In genomic region chr1:54402896-54403295, GRCh38 we compare ENCODE assay signal across 12 cellular contexts. TPM values are rescaled to one million over a fixed set of nuclear protein-coding genes. Genes with fewer than 3 reads are reported as not detected.
DNase-seq lines count a peak whose midpoint lies in the region; ATAC-seq, FAIRE-seq and TF ChIP-seq lines count a peak whose summit lies in the region.
"Had no signal": no experiment of that assay in that cellular context is flagged by ENCODE, and none has a peak within 500 bp of the region (broad histone marks: within the 10 kb centered on the region; RNA-seq: fewer than 3 reads in every experiment).

No MANE protein-coding gene starts in this region.

- H3K4me3 Mint-ChIP-seq in activated naive CD8-positive, alpha-beta T cell: peak overlapping the region; percentile 87
- H3K4me3 Mint-ChIP-seq: memory B cell had no signal

- H3K4me1 Mint-ChIP-seq in activated naive CD8-positive, alpha-beta T cell (ENCODE audit: low read depth): peaks cover 70% of the 10 kb centered on the region

- no peak for TF ChIP-seq EP300 in HepG2 (IDR thresholded peaks at IDR 0.05; ENCODE audit: low read depth in 2 of 2, low read length in 2 of 2)
- no peak for TF ChIP-seq EP300 in HepG2 (CRISPR knock-in tag; IDR thresholded peaks at IDR 0.05; ENCODE audit: borderline replicate concordance)
- TF ChIP-seq EP300 in transverse colon (IDR thresholded peaks at IDR 0.05; ENCODE audit: low read depth): no peak

- peak overlapping the region; percentile 84 for H3K27ac Mint-ChIP-seq in activated naive CD8-positive, alpha-beta T cell
- H3K27ac Mint-ChIP-seq: memory B cell had no signal

- no peaks in the 10 kb centered on the region for H3K27me3 Mint-ChIP-seq in activated naive CD8-positive, alpha-beta T cell
- H3K27me3 Mint-ChIP-seq: memory B cell had no signal

- POLR2A ChIA-PET in HepG2 (lab: Yijun Ruan, JAX): no interaction called here

- H3K36me3 Mint-ChIP-seq in activated naive CD8-positive, alpha-beta T cell: peaks cover 33% of the 10 kb centered on the region

- in situ Hi-C loops in HepG2 (cut with HindIII; ENCODE audit: extremely low pct_ligation_motif_present, low pct_unique_long_range_greater_than_20kb): no loop called here
- in situ Hi-C loops in transverse colon (cut with MboI; ENCODE audit: low pct_ligation_motif_present in 1 of 4, low pct_unique_long_range_greater_than_20kb in 1 of 4, low sequenced_read_pairs in 3 of 4): no loop called here

- ATAC-seq in heart left ventricle (no peak), Right ventricle myocardium superior (ENCODE audit: poor library complexity) (no peak), HepG2 (no peak), GM21619 (IDR thresholded peaks at IDR 0.05; ENCODE audit: unreplicated experiment) (no peak)

- no peak for TF ChIP-seq RAD21 in HepG2 (CRISPR knock-in tag; IDR thresholded peaks at IDR 0.05)

- no peaks in the 10 kb centered on the region for H3K9me3 Mint-ChIP-seq in activated naive CD8-positive, alpha-beta T cell (ENCODE audit: low read depth)
- H3K9me3 Mint-ChIP-seq: memory B cell had no signal

- intact Hi-C loops in heart left ventricle (cut with DNase I) (loop anchor here (2.0 to 10.0 kb wide), 13 partner anchors 41 to 328 kb away; partner anchors contain the start of genes ACOT11 (in 1 of the 10), CYB5RL (in 1 of the 10) and MRPL37 (in 1 of the 10)), Right ventricle myocardium superior (cut with DNase I) (loop anchor here (5.0 to 10.0 kb wide), 4 partner anchors 96 to 328 kb away; no protein-coding TSS in a partner anchor), HepG2 (cut with micrococcal nuclease; ENCODE audit: unreplicated experiment) (no loop called here), transverse colon (cut with DNase I; ENCODE audit: low total_unique reads) (loop anchor here (10.0 kb wide), 1 partner anchor 78 kb away; no protein-coding TSS in a partner anchor)

- no peak for FAIRE-seq in HepG2 (lab: Jason Lieb, UNC)
- FAIRE-seq in H54 (lab: Jason Lieb, UNC): no peak

- peaks cover 7% of the 10 kb centered on the region for H3K79me2 ChIP-seq in HepG2 (ENCODE audit: insufficient read depth, low read length)

- DNase-seq in heart left ventricle (no peak), Right ventricle myocardium superior (no peak), HepG2 (ENCODE audit: low spot score) (no peak), transverse colon (no peak), H54 (ENCODE audit: insufficient read length, low spot score) (no peak), NOMO-1 (lab: John Stamatoyannopoulos, UW; ENCODE audit: unreplicated experiment in 2 of 2) (no peak)
- DNase-seq: activated CD4-positive, CD25-positive, alpha-beta regulatory T cell; adrenal gland had no signal

- H2AFZ ChIP-seq in HepG2 (ENCODE audit: low read length): no peak overlapping the region

- H3K4me1 ChIP-seq in heart left ventricle (peaks cover under 1 to 66% (median 45%) of the 10 kb centered on the region in 12 donors), HepG2 (ENCODE audit: insufficient read depth, low read length) (peaks cover 29% of the 10 kb centered on the region), transverse colon (peaks cover 4 to 34% (median 29%) of the 10 kb centered on the region in 4 donors)

- 41 to 59% (median 55%) methylated on average over 7 of the region's 7 CpGs for WGBS in heart left ventricle, 4 donors
- WGBS in HepG2 (ENCODE audit: low lambda C conversion rate): 94% methylated on average over 6 of the region's 7 CpGs
- WGBS in transverse colon (ENCODE audit: low coverage in 1 of 2), 2 donors: 60 to 67% methylated on average over 5 to 7 of the region's 7 CpGs

- CTCF ChIA-PET in HepG2 (lab: Yijun Ruan, JAX; ENCODE audit: low intra/inter-chr PET ratio, low total read pairs): interaction anchor here (1.7 kb wide), 1 partner anchor 92 kb away, joined by 5 read pairs; no protein-coding TSS in a partner anchor

- H3K9ac ChIP-seq in HepG2 (ENCODE audit: insufficient read depth, low read depth, low read length): no peak overlapping the region

- H3K27ac ChIP-seq in heart left ventricle (peak overlapping the region in 7 of 12 donors; percentile 8 to 94 (median 47)), HepG2 (ENCODE audit: extremely low read length, insufficient read depth, low read length) (no peak overlapping the region), transverse colon (peak overlapping the region; percentile 4 to 12 (median 8))
- H3K27ac ChIP-seq: C4-2B had no signal

- H3K36me3 ChIP-seq in heart left ventricle (peaks cover 0 to 51% (median 41%) of the 10 kb centered on the region in 9 donors), HepG2 (replicated peaks in 1 of 2; ENCODE audit: control insufficient read depth in 1 of 2, insufficient read depth in 2 of 2, low read length in 2 of 2) (peaks cover 14 to 44% of the 10 kb centered on the region in 2 experiments), transverse colon (peaks cover 0 to 31% (median 11%) of the 10 kb centered on the region in 4 donors)

- no TSS peak for BruUV-seq in HepG2 (replicated peaks; lab: Mats Ljungman, UMichigan)

- H3K4me3 ChIP-seq in heart left ventricle (peak overlapping the region in 1 of 12 donors; percentile 82), HepG2 (replicated peaks in 1 of 3; ENCODE audit: insufficient read depth in 1 of 3, low read depth in 2 of 3, low read length in 3 of 3) (no peak overlapping the region), transverse colon (peak overlapping the region in 1 of 4 donors; percentile 99)

- peak overlapping the region; percentile 8; the same call in 1 of the 2 replicates for H3K4me2 ChIP-seq in HepG2 (ENCODE audit: low read depth, low read length)

- TF ChIP-seq CTCF in heart left ventricle (IDR thresholded peaks at IDR 0.05): no peak
- TF ChIP-seq CTCF in HepG2 (CRISPR knock-in tag; IDR thresholded peaks at IDR 0.05): no peak
- no peak for TF ChIP-seq CTCF in transverse colon (IDR thresholded peaks at IDR 0.05)

- 0 out of 2 replicates have a peak, but pooled peaks cover 4% of the 10 kb centered on the region for H4K20me1 ChIP-seq in HepG2 (ENCODE audit: insufficient read depth, low read length)

- H3K27me3 ChIP-seq in heart left ventricle (no peaks in the 10 kb centered on the region), HepG2 (ENCODE audit: control insufficient read depth in 1 of 2, insufficient read depth in 2 of 2, low read length in 2 of 2) (no peaks in the 10 kb centered on the region; a peak in 1 of 5 replicates), transverse colon (no peaks in the 10 kb centered on the region)
- H3K27me3 ChIP-seq: adrenal gland had no signal

- H3K9me3 ChIP-seq in heart left ventricle (no peaks in the 10 kb centered on the region), HepG2 (ENCODE audit: low read length) (no peaks in the 10 kb centered on the region), transverse colon (no peaks in the 10 kb centered on the region)
- H3K9me3 ChIP-seq: adrenal gland had no signal

- TF ChIP-seq POLR2A in heart left ventricle (IDR thresholded peaks at IDR 0.05) (no peak), HepG2 (IDR thresholded peaks at IDR 0.05; ENCODE audit: insufficient read depth in 1 of 2, low read depth in 2 of 2, low read length in 2 of 2) (no peak), transverse colon (IDR thresholded peaks at IDR 0.05) (no peak), H54 (IDR thresholded peaks at IDR 0.05; ENCODE audit: low read depth, low read length) (no peak)

TF ChIP-seq in HepG2, 621 proteins besides CTCF, POLR2A, EP300 and RAD21 (continues in another document):
- TF ChIP-seq HES4 (CRISPR knock-in tag; IDR thresholded peaks at IDR 0.05; ENCODE audit: borderline replicate concordance) (no peak), SAFB2 (CRISPR knock-in tag; IDR thresholded peaks at IDR 0.05; ENCODE audit: borderline replicate concordance, low read depth) (no peak), ZNF768 (CRISPR knock-in tag; IDR thresholded peaks at IDR 0.05) (no peak)
- TF ChIP-seq, protein P1, sequence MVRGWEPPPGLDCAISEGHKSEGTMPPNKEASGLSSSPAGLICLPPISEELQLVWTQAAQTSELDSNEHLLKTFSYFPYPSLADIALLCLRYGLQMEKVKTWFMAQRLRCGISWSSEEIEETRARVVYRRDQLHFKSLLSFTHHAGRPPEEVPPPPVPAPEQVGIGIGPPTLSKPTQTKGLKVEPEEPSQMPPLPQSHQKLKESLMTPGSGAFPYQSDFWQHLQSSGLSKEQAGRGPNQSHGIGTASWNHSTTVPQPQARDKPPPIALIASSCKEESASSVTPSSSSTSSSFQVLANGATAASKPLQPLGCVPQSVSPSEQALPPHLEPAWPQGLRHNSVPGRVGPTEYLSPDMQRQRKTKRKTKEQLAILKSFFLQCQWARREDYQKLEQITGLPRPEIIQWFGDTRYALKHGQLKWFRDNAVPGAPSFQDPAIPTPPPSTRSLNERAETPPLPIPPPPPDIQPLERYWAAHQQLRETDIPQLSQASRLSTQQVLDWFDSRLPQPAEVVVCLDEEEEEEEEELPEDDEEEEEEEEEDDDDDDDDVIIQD (CRISPR knock-in tag; IDR thresholded peaks at IDR 0.05; ENCODE audit: low read depth): no peak

RNA-seq across cellular contexts. Expression of gene SSBP3, which starts 3.3 kb away (rescaled TPM):
- 10 to 100 TPM; 20.8 to 61.8 (median 48.3) TPM for total RNA-seq in heart left ventricle
- polyA plus RNA-seq in heart left ventricle: 10 to 100 TPM; 21.4 to 30.7 TPM
- total RNA-seq in Right ventricle myocardium superior: 49.1 TPM
- total RNA-seq in HepG2 (2016; rRNA removed; fragmentation: Illumina TruSeq; extraction: Trizol): 7.5 and 8.5 TPM in 2 replicates
- 2.4 and 2.6 TPM in 2 replicates for total RNA-seq in HepG2 (2016; cell fraction: cytosol; rRNA removed; fragmentation: Illumina TruSeq; extraction: Trizol; ENCODE audit: low read depth)
- 5.0 and 9.0 TPM in 2 replicates for total RNA-seq in HepG2 (2016; cell fraction: insoluble cytoplasmic fraction; rRNA removed; fragmentation: Illumina TruSeq; extraction: Trizol)
- total RNA-seq in HepG2 (2016; cell fraction: membrane; rRNA removed; fragmentation: Illumina TruSeq; extraction: Trizol): 6.8 and 7.0 TPM in 2 replicates
- total RNA-seq in HepG2 (2016; cell fraction: nucleus; rRNA removed; fragmentation: Illumina TruSeq; extraction: Trizol): 5.3 and 6.3 TPM in 2 replicates
- 17.6 and 19.0 TPM in 2 replicates for polyA plus RNA-seq in HepG2 (2011; rRNA removed)
- polyA plus RNA-seq in HepG2 (2011; cell fraction: cytosol; rRNA removed): 9.4 and 10.6 TPM in 2 replicates
- polyA plus RNA-seq in HepG2 (2011; cell fraction: nucleus; rRNA removed): 24.9 and 30.2 TPM in 2 replicates
- polyA plus RNA-seq in HepG2 (2012): 22.3 and 30.4 TPM in 2 replicates
- polyA plus RNA-seq in HepG2 (2016; cell fraction: cytosol; fragmentation: Illumina TruSeq; extraction: Trizol; ENCODE audit: low read depth): 6.1 and 8.0 TPM in 2 replicates
- polyA plus RNA-seq in HepG2 (2016; cell fraction: insoluble cytoplasmic fraction; fragmentation: Illumina TruSeq; extraction: Trizol; ENCODE audit: low read depth): 20.5 and 26.0 TPM in 2 replicates
- 15.7 and 18.4 TPM in 2 replicates for polyA plus RNA-seq in HepG2 (2016; cell fraction: membrane; fragmentation: Illumina TruSeq; extraction: Trizol; ENCODE audit: low read depth)
- 25.5 and 27.3 TPM in 2 replicates for polyA plus RNA-seq in HepG2 (2016; cell fraction: nucleus; fragmentation: Illumina TruSeq; extraction: Trizol; ENCODE audit: insufficient read depth, low read depth)
- polyA minus RNA-seq in HepG2 (2011; rRNA and poly(A)+ RNA removed; ENCODE audit: low replicate concordance): 10.9 and 15.9 TPM in 2 replicates
- 6.2 and 9.2 TPM in 2 replicates for polyA minus RNA-seq in HepG2 (2011; cell fraction: cytosol; rRNA and poly(A)+ RNA removed)
- polyA minus RNA-seq in HepG2 (2011; cell fraction: nucleus; rRNA and poly(A)+ RNA removed): 6.8 and 9.6 TPM in 2 replicates
- 100 to 1,000 TPM in 1 of 4 donors, 10 to 100 TPM in 3; 28.7 to 162 (median 37.0) TPM for total RNA-seq in transverse colon
